In the genomic region with DNA sequence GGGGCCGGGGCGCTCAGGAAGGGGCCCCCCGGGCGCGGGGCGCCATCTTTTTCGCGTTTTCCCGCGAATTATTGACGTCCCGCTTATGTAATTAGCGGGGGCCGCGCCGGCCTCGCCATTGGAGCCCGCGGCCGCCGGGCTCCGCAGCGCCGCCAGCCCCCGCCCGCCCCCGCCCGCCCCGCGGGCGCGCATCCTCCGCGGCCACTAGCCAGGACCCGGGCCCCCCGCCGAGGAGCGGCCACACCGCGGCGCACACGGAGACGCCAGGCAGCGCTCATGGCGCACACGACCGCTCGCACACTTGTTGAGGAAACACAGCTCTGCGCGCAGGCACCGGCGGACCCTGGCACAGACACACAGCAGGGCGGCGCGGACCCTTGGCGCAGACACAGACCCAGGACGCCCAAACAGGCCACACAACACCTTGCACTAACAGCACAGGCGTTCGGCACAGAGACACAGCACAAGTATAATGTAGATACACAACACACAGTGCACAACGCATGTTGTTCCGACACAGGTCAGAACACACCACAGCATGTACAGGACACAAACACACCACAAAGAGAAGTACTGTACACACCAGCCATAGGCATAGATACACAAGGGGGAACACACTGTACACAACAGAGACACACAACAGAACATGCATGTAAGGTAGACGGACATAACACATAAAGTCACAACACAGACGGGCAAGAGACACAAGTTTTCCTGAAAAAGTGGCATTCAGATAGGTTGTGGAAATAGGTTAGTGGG, we compare ENCODE assay signal across 8 cellular contexts. TPM values are rescaled to one million over a fixed set of nuclear protein-coding genes. Genes with fewer than 3 reads are reported as not detected.
DNase-seq lines count a peak whose midpoint lies in the region; ATAC-seq and TF ChIP-seq lines count a peak whose summit lies in the region.

No MANE protein-coding gene starts in this region.

- H3K79me2 ChIP-seq in Loucy (ENCODE audit: insufficient read depth, low read length) = peaks cover 58% of the 10 kb centered on the region

- H3K9ac ChIP-seq in Loucy (ENCODE audit: low read depth, low read length, poor library complexity, severe bottlenecking) = peak overlapping the region; percentile 100

- H3K9me3 ChIP-seq in Loucy (ENCODE audit: insufficient read depth, low read depth, low read length) (no peaks in the 10 kb centered on the region), adrenal gland (replicated peaks in 1 of 3) (no peaks in the 10 kb centered on the region), left ventricle myocardium inferior (replicated peaks) (no peaks in the 10 kb centered on the region)

- ATAC-seq in GM18519 (IDR thresholded peaks at IDR 0.05; ENCODE audit: low FRiP score, unreplicated experiment) = no peak

- 2 to 16% (median 8%) methylated on average over 4 to 63 of the region's 63 CpGs for WGBS in adrenal gland, 4 donors

- H4K20me1 ChIP-seq in Loucy (ENCODE audit: insufficient read depth, low read length, poor library complexity, severe bottlenecking) = peaks cover 7% of the 10 kb centered on the region

- H3K27ac ChIP-seq in adrenal gland (peak overlapping the region in 4 of 5 donors; percentile 20 to 96 (median 88)), left ventricle myocardium inferior (replicated peaks) (peak overlapping the region; percentile 95)

- peak overlapping the region; percentile 95 for H3K4me2 ChIP-seq in Loucy (ENCODE audit: low read depth, low read length, poor library complexity, severe bottlenecking)

- TF ChIP-seq CTCF in Loucy (conservative IDR thresholded peaks at IDR 0.05; ENCODE audit: low read length) = no peak; the same call in 1 of the 2 replicates
- peak in 2 of 6 experiments; percentile 4 for TF ChIP-seq CTCF in adrenal gland (IDR thresholded peaks at IDR 0.05)
- TF ChIP-seq CTCF in left ventricle myocardium inferior (IDR thresholded peaks at IDR 0.05; ENCODE audit: borderline replicate concordance) = peak; percentile 24

- H3K27me3 ChIP-seq in Loucy (ENCODE audit: insufficient read depth, low read length, poor library complexity, severe bottlenecking) (no peaks in the 10 kb centered on the region), adrenal gland (no peaks in the 10 kb centered on the region), left ventricle myocardium inferior (ENCODE audit: low read depth) (no peaks in the 10 kb centered on the region)

- H3K9me2 ChIP-seq in Loucy (replicated peaks; ENCODE audit: low read depth, low read length) = no peaks in the 10 kb centered on the region

- no peak for TF ChIP-seq POLR2A in adrenal gland (IDR thresholded peaks at IDR 0.05)

- H3K4me3 ChIP-seq in Loucy (ENCODE audit: low read length, poor library complexity, severe bottlenecking) (peak overlapping the region; percentile 93), adrenal gland (peak overlapping the region in 1 of 4 donors; percentile 76), left ventricle myocardium inferior (peak overlapping the region; percentile 87)

- peak; percentile 66 for DNase-seq in G401 (ENCODE audit: low spot score)
- DNase-seq in H4 (ENCODE audit: low spot score) = peak; percentile 41
- peak; percentile 74 for DNase-seq in SK-N-DZ (ENCODE audit: low spot score)
- DNase-seq in adrenal gland = peak; percentile 51 to 81 (median 66)
- peak; percentile 74 for DNase-seq in left ventricle myocardium inferior
- peak; percentile 51 to 95 (median 72) for DNase-seq in posterior cingulate gyrus

- H3K4me1 ChIP-seq in Loucy (ENCODE audit: insufficient read depth, low read length, poor library complexity, severe bottlenecking) (peaks cover 65% of the 10 kb centered on the region), adrenal gland (replicated peaks in 1 of 2) (peaks cover 0 to 15% of the 10 kb centered on the region in 2 donors), left ventricle myocardium inferior (peaks cover 21% of the 10 kb centered on the region)

- 0 out of 2 replicates have a peak overlapping the region, but pooled peaks have one; percentile 30 for H2AFZ ChIP-seq in Loucy (ENCODE audit: low read length)

- in situ Hi-C loops in G401 (cut with HindIII; ENCODE audit: low sequenced_read_pairs) = no loop called here

- H3K36me3 ChIP-seq in Loucy (ENCODE audit: insufficient read depth, low read length) (peaks cover 23% of the 10 kb centered on the region), adrenal gland (replicated peaks in 1 of 2) (peaks cover 0 to 8% of the 10 kb centered on the region in 2 donors), left ventricle myocardium inferior (no peaks in the 10 kb centered on the region)

- peaks cover 8% of the 10 kb centered on the region; the same call in 1 of the 2 replicates for H3F3A ChIP-seq in Loucy (ENCODE audit: low read depth)

- intact Hi-C loops in adrenal gland (cut with DNase I) = loop anchor here in 1 of 2 donors (5.0 kb wide), 1 partner anchor 45 kb away; no protein-coding TSS in a partner anchor
- intact Hi-C loops in left ventricle myocardium inferior (cut with micrococcal nuclease) = loop anchor here (10.0 kb wide), 1 partner anchor 47 kb away; a partner anchor contains a TSS
- intact Hi-C loops in posterior cingulate gyrus (cut with DNase I) = loop anchor here (2.0 to 10.0 kb wide), 3 partner anchors 35 to 197 kb away; a partner anchor contains a TSS

RNA-seq across cellular contexts. Expression of a gene that starts 0.5 kb away (rescaled TPM):
- 60.2 and 66.5 TPM in 2 replicates for total RNA-seq in G401 (2014; rRNA removed; shearing (Covaris generic))
- 52.7 and 66.6 TPM in 2 replicates for total RNA-seq in H4 (2014; rRNA removed; shearing (Covaris generic))
- polyA plus RNA-seq in SK-N-DZ (2014; cell fraction: cytosol; rRNA removed) = 26.9 and 29.8 TPM in 2 replicates
- polyA plus RNA-seq in SK-N-DZ (2014; cell fraction: nucleus; rRNA removed) = 66.0 and 92.0 TPM in 2 replicates
- total RNA-seq in adrenal gland (10 to 100 TPM; 17.2 to 61.8 (median 24.0) TPM), left ventricle myocardium inferior (13.0 TPM)
- polyA plus RNA-seq in adrenal gland = 10 to 100 TPM; 13.6 to 39.7 (median 29.7) TPM

RNA-seq across cellular contexts. Expression of a gene that starts 34.7 kb away (rescaled TPM):
- total RNA-seq in G401 (2014; rRNA removed; shearing (Covaris generic)) = 21.5 and 27.9 TPM in 2 replicates
- total RNA-seq in H4 (2014; rRNA removed; shearing (Covaris generic)) = 26.0 and 31.9 TPM in 2 replicates
- polyA plus RNA-seq in SK-N-DZ (2014; cell fraction: cytosol; rRNA removed) = 9.0 and 10.6 TPM in 2 replicates
- 6.4 and 7.2 TPM in 2 replicates for polyA plus RNA-seq in SK-N-DZ (2014; cell fraction: nucleus; rRNA removed)
- 10 to 100 TPM; 34.2 to 78.8 (median 54.7) TPM for total RNA-seq in adrenal gland
- polyA plus RNA-seq in adrenal gland = 10 to 100 TPM; 15.6 to 57.1 (median 16.1) TPM
- total RNA-seq in left ventricle myocardium inferior = 16.2 TPM

RNA-seq across cellular contexts. Expression of a gene that starts 49.1 kb away (rescaled TPM):
- 0.49 and 0.85 TPM in 2 replicates for total RNA-seq in G401 (2014; rRNA removed; shearing (Covaris generic))
- total RNA-seq in H4 (2014; rRNA removed; shearing (Covaris generic)) = 0.21 TPM in 2 replicates
- polyA plus RNA-seq in SK-N-DZ (2014; cell fraction: cytosol; rRNA removed) = 0.73 and 0.99 TPM in 2 replicates
- polyA plus RNA-seq in SK-N-DZ (2014; cell fraction: nucleus; rRNA removed) = 2.5 and 4.3 TPM in 2 replicates
- total RNA-seq in adrenal gland (10 to 100 TPM in 2 of 8 donors, 1 to 10 TPM in 6; 1.6 to 11.7 (median 6.1) TPM), left ventricle myocardium inferior (2.6 TPM)
- 10 to 100 TPM in 2 of 3 donors, 1 to 10 TPM in 1; 2.4 to 42.7 (median 30.3) TPM for polyA plus RNA-seq in adrenal gland
